In the genomic region with DNA sequence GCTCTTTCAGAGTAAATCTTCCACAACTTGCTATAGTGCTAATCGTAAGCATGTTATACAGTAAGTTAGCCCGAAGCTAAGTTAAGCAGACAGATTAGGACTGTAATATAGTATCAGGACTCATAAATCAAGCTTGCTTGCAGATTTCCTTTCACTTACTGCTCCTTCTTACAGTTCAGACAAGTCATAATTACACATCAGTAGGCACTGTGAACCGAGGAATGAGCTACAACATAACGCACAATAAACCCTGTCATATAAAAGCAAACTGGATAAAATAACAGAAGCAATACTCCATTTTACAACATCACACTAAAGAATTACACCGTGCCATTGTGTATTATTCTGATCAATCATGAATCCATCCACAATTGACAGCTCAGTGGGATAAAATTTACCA, we compare ENCODE assay signal across 17 cellular contexts.
DNase-seq lines count a peak whose midpoint lies in the region; ATAC-seq lines count a peak whose summit lies in the region.
"Had no signal": no experiment of that assay in that cellular context is flagged by ENCODE, and none has a peak within 500 bp of the region (broad histone marks: within the 10 kb centered on the region; RNA-seq: fewer than 3 reads in every experiment).

No MANE protein-coding gene starts in this region.

- no peaks in the 10 kb centered on the region for H3K4me1 Mint-ChIP-seq in activated CD4-positive, alpha-beta memory T cell treated with anti-CD3 and anti-CD28 coated beads, Interleukin-2, amount 10 ng/mL, durations not matched to agents 7 days and 5 days
- no peaks in the 10 kb centered on the region for H3K4me1 Mint-ChIP-seq in activated CD4-positive, alpha-beta T cell treated with anti-CD3 and anti-CD28 coated beads for 36 hours
- no peaks in the 10 kb centered on the region for H3K4me1 Mint-ChIP-seq in activated T-helper 2 cell treated with anti-CD3 and anti-CD28 coated beads, Interferon-gamma antibody, Interleukin-2, Interleukin-4, amounts not matched to agents 10 μg/mL and 5 μg/mL and 100 μg/mL, durations not matched to agents 14 hours and 24 hours and 36 hours (ENCODE audit: low read depth)
- H3K4me1 Mint-ChIP-seq: CD14-positive monocyte, T-helper 17 cell had no signal

- H3K36me3 Mint-ChIP-seq in activated CD4-positive, alpha-beta memory T cell treated with anti-CD3 and anti-CD28 coated beads, Interleukin-2, amount 10 ng/mL, durations not matched to agents 7 days and 5 days (ENCODE audit: low read depth) = no peaks in the 10 kb centered on the region
- no peaks in the 10 kb centered on the region for H3K36me3 Mint-ChIP-seq in activated CD4-positive, alpha-beta T cell treated with anti-CD3 and anti-CD28 coated beads for 36 hours (ENCODE audit: low read depth)
- no peaks in the 10 kb centered on the region for H3K36me3 Mint-ChIP-seq in activated T-helper 2 cell treated with anti-CD3 and anti-CD28 coated beads, Interferon-gamma antibody, Interleukin-2, Interleukin-4, amounts not matched to agents 10 μg/mL and 5 μg/mL and 100 μg/mL, durations not matched to agents 14 hours and 24 hours and 36 hours (ENCODE audit: low read depth)
- H3K36me3 Mint-ChIP-seq: CD14-positive monocyte had no signal

- POLR2A ChIA-PET in activated CD4-positive, alpha-beta memory T cell treated with anti-CD3 and anti-CD28 coated beads, Interleukin-2, amount 10 ng/mL, durations not matched to agents 7 days and 5 days (lab: Charles Lee) = no interaction called here
- POLR2A ChIA-PET in activated CD4-positive, alpha-beta T cell treated with anti-CD3 and anti-CD28 coated beads for 36 hours (lab: Charles Lee) = no interaction called here

- intact Hi-C loops in activated CD4-positive, alpha-beta T cell treated with anti-CD3 and anti-CD28 coated beads for 36 hours (cut with DNase I, micrococcal nuclease) = no loop called here
- intact Hi-C loops in activated T-helper 2 cell treated with anti-CD3 and anti-CD28 coated beads, Interferon-gamma antibody, Interleukin-2, Interleukin-4, amounts not matched to agents 10 μg/mL and 5 μg/mL and 100 μg/mL, durations not matched to agents 14 hours and 24 hours and 36 hours (cut with micrococcal nuclease) = no loop called here

- no peaks in the 10 kb centered on the region for H3K9me3 Mint-ChIP-seq in activated CD4-positive, alpha-beta memory T cell treated with anti-CD3 and anti-CD28 coated beads, Interleukin-2, amount 10 ng/mL, durations not matched to agents 7 days and 5 days
- H3K9me3 Mint-ChIP-seq in activated CD4-positive, alpha-beta T cell treated with anti-CD3 and anti-CD28 coated beads for 36 hours (ENCODE audit: low read depth) = no peaks in the 10 kb centered on the region
- no peaks in the 10 kb centered on the region for H3K9me3 Mint-ChIP-seq in activated T-helper 2 cell treated with anti-CD3 and anti-CD28 coated beads, Interferon-gamma antibody, Interleukin-2, Interleukin-4, amounts not matched to agents 10 μg/mL and 5 μg/mL and 100 μg/mL, durations not matched to agents 14 hours and 24 hours and 36 hours

- no peak overlapping the region for H3K4me3 Mint-ChIP-seq in activated CD4-positive, alpha-beta memory T cell treated with anti-CD3 and anti-CD28 coated beads, Interleukin-2, amount 10 ng/mL, durations not matched to agents 7 days and 5 days
- no peak overlapping the region for H3K4me3 Mint-ChIP-seq in activated CD4-positive, alpha-beta T cell treated with anti-CD3 and anti-CD28 coated beads for 36 hours
- H3K4me3 Mint-ChIP-seq in activated T-helper 2 cell treated with anti-CD3 and anti-CD28 coated beads, Interferon-gamma antibody, Interleukin-2, Interleukin-4, amounts not matched to agents 10 μg/mL and 5 μg/mL and 100 μg/mL, durations not matched to agents 14 hours and 24 hours and 36 hours (ENCODE audit: low read depth) = no peak overlapping the region
- H3K4me3 Mint-ChIP-seq: CD14-positive monocyte, T-helper 17 cell had no signal

- H3K27ac Mint-ChIP-seq in activated CD4-positive, alpha-beta memory T cell treated with anti-CD3 and anti-CD28 coated beads, Interleukin-2, amount 10 ng/mL, durations not matched to agents 7 days and 5 days = no peak overlapping the region
- H3K27ac Mint-ChIP-seq in activated CD4-positive, alpha-beta T cell treated with anti-CD3 and anti-CD28 coated beads for 36 hours = no peak overlapping the region
- H3K27ac Mint-ChIP-seq in activated T-helper 2 cell treated with anti-CD3 and anti-CD28 coated beads, Interferon-gamma antibody, Interleukin-2, Interleukin-4, amounts not matched to agents 10 μg/mL and 5 μg/mL and 100 μg/mL, durations not matched to agents 14 hours and 24 hours and 36 hours = no peak overlapping the region
- H3K27ac Mint-ChIP-seq: CD14-positive monocyte, T-helper 17 cell had no signal

- CTCF ChIA-PET in activated CD4-positive, alpha-beta memory T cell treated with anti-CD3 and anti-CD28 coated beads, Interleukin-2, amount 10 ng/mL, durations not matched to agents 7 days and 5 days (lab: Charles Lee) = no interaction called here
- CTCF ChIA-PET in activated CD4-positive, alpha-beta T cell treated with anti-CD3 and anti-CD28 coated beads for 36 hours (lab: Charles Lee) = interaction anchor here (0.6 to 1.0 kb wide), 3 partner anchors 400 to 561 kb away, joined by 3 read pairs; no protein-coding TSS in a partner anchor

- in situ Hi-C loops in ACHN (cut with HindIII; ENCODE audit: low pct_ligation_motif_present, low pct_unique_long_range_greater_than_20kb, low sequenced_read_pairs) = no loop called here

- peak in 2 of 3 experiments; percentile 50 to 89 for DNase-seq in NCI-H1417 (lab: John Stamatoyannopoulos, UW)
- DNase-seq in NCI-H2081 treated with DMSO at 0.1 percent for 48 hours (lab: John Stamatoyannopoulos, UW) = peak; percentile 4
- DNase-seq in amniotic epithelial cell (ENCODE audit: low read depth) = peak; percentile 22
- peak; percentile 59 for DNase-seq in left kidney (ENCODE audit: low read depth, low spot score)
- no peak for DNase-seq in activated CD4-positive, alpha-beta memory T cell treated with anti-CD3 and anti-CD28 coated beads, Interleukin-2, amount 10 ng/mL, durations not matched to agents 7 days and 5 days
- DNase-seq in activated CD4-positive, alpha-beta T cell treated with anti-CD3 and anti-CD28 coated beads for 36 hours = no peak
- no peak for DNase-seq in ACHN
- DNase-seq in activated T-helper 2 cell treated with anti-CD3 and anti-CD28 coated beads, Interferon-gamma antibody, Interleukin-2, Interleukin-4, amounts not matched to agents 10 μg/mL and 5 μg/mL and 100 μg/mL, durations not matched to agents 14 hours and 24 hours and 36 hours (ENCODE audit: low spot score) = no peak
- DNase-seq: DND-41, MM.1S, NCI-H1092, NCI-H2029 treated with DMSO at 0.1 percent for 48 hours, NCI-H446 treated with DMSO at 0.1 percent for 48 hours, NCI-H774, SIG-M5, T-helper 17 cell had no signal

- H3K27me3 Mint-ChIP-seq in activated CD4-positive, alpha-beta memory T cell treated with anti-CD3 and anti-CD28 coated beads, Interleukin-2, amount 10 ng/mL, durations not matched to agents 7 days and 5 days = no peaks in the 10 kb centered on the region
- peaks cover 2% of the 10 kb centered on the region for H3K27me3 Mint-ChIP-seq in activated CD4-positive, alpha-beta T cell treated with anti-CD3 and anti-CD28 coated beads for 36 hours
- no peaks in the 10 kb centered on the region for H3K27me3 Mint-ChIP-seq in activated T-helper 2 cell treated with anti-CD3 and anti-CD28 coated beads, Interferon-gamma antibody, Interleukin-2, Interleukin-4, amounts not matched to agents 10 μg/mL and 5 μg/mL and 100 μg/mL, durations not matched to agents 14 hours and 24 hours and 36 hours (ENCODE audit: low read depth)
- H3K27me3 Mint-ChIP-seq: T-helper 17 cell had no signal

- no peak for ATAC-seq in activated CD4-positive, alpha-beta T cell treated with anti-CD3 and anti-CD28 coated beads for 36 hours
- ATAC-seq: T-helper 17 cell had no signal

Comparison
In these comparisons a context has a peak if more than half of its experiments do, and no peak if none do; other contexts are left out.
1. DNase-seq: peak in NCI-H1417 (2 of 3), NCI-H2081 treated with DMSO at 0.1 percent for 48 hours (single experiment), amniotic epithelial cell (single experiment) and left kidney (single experiment); none in activated CD4-positive, alpha-beta memory T cell treated with anti-CD3 and anti-CD28 coated beads, Interleukin-2, amount 10 ng/mL, durations not matched to agents 7 days and 5 days (single experiment), activated CD4-positive, alpha-beta T cell treated with anti-CD3 and anti-CD28 coated beads for 36 hours (single experiment), ACHN (single experiment) and activated T-helper 2 cell treated with anti-CD3 and anti-CD28 coated beads, Interferon-gamma antibody, Interleukin-2, Interleukin-4, amounts not matched to agents 10 μg/mL and 5 μg/mL and 100 μg/mL, durations not matched to agents 14 hours and 24 hours and 36 hours (single experiment).